In the genomic region with DNA sequence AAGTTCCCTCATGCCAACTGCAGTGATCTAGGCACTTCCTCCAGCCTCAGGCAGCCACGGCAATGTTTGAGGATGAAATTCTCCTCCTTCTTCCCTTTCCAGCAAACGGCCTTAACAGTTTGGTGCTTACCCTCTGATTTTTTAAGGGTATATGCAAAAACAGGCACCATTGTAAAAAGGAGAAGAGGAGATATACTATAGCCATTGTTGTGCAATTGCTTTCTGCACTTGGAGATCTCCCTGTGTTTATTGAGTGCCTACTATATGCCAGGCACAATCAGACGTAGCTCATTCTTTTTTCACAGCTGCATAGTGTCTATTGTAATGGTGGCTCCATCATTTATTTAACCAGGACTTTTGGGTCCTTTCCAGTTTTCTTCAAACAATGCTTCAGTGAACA, we compare ENCODE assay signal across 12 cellular contexts. TPM values are rescaled to one million over a fixed set of nuclear protein-coding genes. Genes with fewer than 3 reads are reported as not detected.
A peak's percentile ranks its signal among the peaks of the same experiment; 100 is the strongest.
DNase-seq lines count a peak whose midpoint lies in the region; ATAC-seq and TF ChIP-seq lines count a peak whose summit lies in the region.
"Had no signal": no experiment of that assay in that cellular context is flagged by ENCODE, and none has a peak within 500 bp of the region (broad histone marks: within the 10 kb centered on the region; RNA-seq: fewer than 3 reads in every experiment).

No MANE protein-coding gene starts in this region.

- POLR2A ChIA-PET in HEK293 (lab: Yijun Ruan, JAX): no interaction called here

- CTCF ChIA-PET in HEK293 (lab: Yijun Ruan, JAX): interaction anchor here (0.6 to 3.1 kb wide), 4 partner anchors 19 to 553 kb away, joined by 3 to 15 read pairs (median 8); no protein-coding TSS in a partner anchor

- H3K9ac ChIP-seq in stomach smooth muscle (ENCODE audit: low read length in 2 of 2): peak overlapping the region in 1 of 2 donors; percentile 6
- H3K9ac ChIP-seq in colonic mucosa (ENCODE audit: low read depth in 2 of 2, low read length in 2 of 2): no peak overlapping the region

- no peak for TF ChIP-seq CTCF in HEK293 (tag by site-specific recombination; IDR thresholded peaks at IDR 0.05)
- no peak for TF ChIP-seq CTCF in ovary (IDR thresholded peaks at IDR 0.05)
- TF ChIP-seq CTCF in colonic mucosa (IDR thresholded peaks at IDR 0.05): no peak

- H3K9me3 ChIP-seq in HEK293 (ENCODE audit: control insufficient read depth, insufficient read depth, low read depth, low read length): no peaks in the 10 kb centered on the region
- H3K9me3 ChIP-seq in right cardiac atrium (ENCODE audit: control insufficient read depth, low read length): no peaks in the 10 kb centered on the region
- no peaks in the 10 kb centered on the region for H3K9me3 ChIP-seq in stomach smooth muscle (ENCODE audit: control insufficient read depth in 2 of 2, low read length in 2 of 2)
- H3K9me3 ChIP-seq in ovary: no peaks in the 10 kb centered on the region
- no peaks in the 10 kb centered on the region for H3K9me3 ChIP-seq in colonic mucosa

- TF ChIP-seq EP300 in ovary (IDR thresholded peaks at IDR 0.05): no peak

- ATAC-seq in right cardiac atrium: no peak
- ATAC-seq in HG03565 (IDR thresholded peaks at IDR 0.05; ENCODE audit: unreplicated experiment): no peak

- no peak for TF ChIP-seq POLR2A in ovary (IDR thresholded peaks at IDR 0.05)

- WGBS in right cardiac atrium: 31% methylated on average over 3 of the region's 3 CpGs
- WGBS in ovary, 3 donors: 49 to 51% (median 50%) methylated on average over 3 of the region's 3 CpGs

- no peaks in the 10 kb centered on the region for H3K27me3 ChIP-seq in right cardiac atrium (ENCODE audit: control insufficient read depth, insufficient read depth)
- H3K27me3 ChIP-seq in stomach smooth muscle (ENCODE audit: control insufficient read depth in 1 of 2, insufficient read depth in 2 of 2, low read length in 2 of 2): no peaks in the 10 kb centered on the region
- no peaks in the 10 kb centered on the region for H3K27me3 ChIP-seq in ovary
- no peaks in the 10 kb centered on the region for H3K27me3 ChIP-seq in colonic mucosa

- no peak overlapping the region for H3K4me3 ChIP-seq in HEK293 (ENCODE audit: low read depth, low read length)
- no peak overlapping the region for H3K4me3 ChIP-seq in right cardiac atrium (ENCODE audit: low read length)
- no peak overlapping the region for H3K4me3 ChIP-seq in stomach smooth muscle (ENCODE audit: low read length in 2 of 2)
- H3K4me3 ChIP-seq in ovary: no peak overlapping the region
- H3K4me3 ChIP-seq in colonic mucosa: no peak overlapping the region
- H3K4me3 ChIP-seq: SK-N-MC had no signal

- H3K36me3 ChIP-seq in HEK293 (ENCODE audit: control insufficient read depth in 2 of 2, insufficient read depth in 1 of 2, low read length in 2 of 2) (peaks cover 0 to under 1% of the 10 kb centered on the region in 2 experiments; a peak in 1 of 3 replicates), stomach smooth muscle (ENCODE audit: control insufficient read depth in 2 of 2, insufficient read depth in 2 of 2, low read length in 2 of 2) (peaks cover 6 to 12% of the 10 kb centered on the region in 2 donors), ovary (no peaks in the 10 kb centered on the region), colonic mucosa (no peaks in the 10 kb centered on the region)

- DNase-seq in NOMO-1 treated with dmso at 0.1 percent for 144 hours (lab: John Stamatoyannopoulos, UW; ENCODE audit: unreplicated experiment) (peak; percentile 64), right cardiac atrium (peak in 1 of 3 donors; percentile 16), ovary (no peak), NCI-H524 (lab: John Stamatoyannopoulos, UW) (no peak), colonic mucosa (no peak)
- DNase-seq: activated naive CD4-positive, alpha-beta T cell treated with anti-CD3 and anti-CD28 coated beads, Interleukin-2, amount 50 U/mL, for 16 hours; cerebellar nuclear complex had no signal

- intact Hi-C loops in right cardiac atrium (cut with DNase I) (no loop called here), ovary (cut with DNase I) (no loop called here), colonic mucosa (cut with DNase I) (no loop called here)

- H3K27ac ChIP-seq in HEK293 (ENCODE audit: extremely low read depth, low read depth, low read length) (no peak overlapping the region), right cardiac atrium (ENCODE audit: low read length) (peak overlapping the region; percentile 34), stomach smooth muscle (ENCODE audit: low read length) (peak overlapping the region; percentile 97), ovary (peak overlapping the region in 1 of 2 donors; percentile 85), colonic mucosa (no peak overlapping the region)
- H3K27ac ChIP-seq: C4-2B, SK-N-MC had no signal

- H3K4me1 ChIP-seq in HEK293 (ENCODE audit: control insufficient read depth, insufficient read depth, low read length) (0 out of 2 replicates have a peak, but pooled peaks cover 2% of the 10 kb centered on the region), right cardiac atrium (ENCODE audit: control insufficient read depth, insufficient read depth, low read length) (peaks cover 41% of the 10 kb centered on the region), stomach smooth muscle (ENCODE audit: control insufficient read depth, insufficient read depth, low read length) (peaks cover 90% of the 10 kb centered on the region), ovary (ENCODE audit: insufficient read depth) (peaks cover 38% of the 10 kb centered on the region), colonic mucosa (peaks cover 6% of the 10 kb centered on the region)

TF ChIP-seq in HEK293, 187 proteins besides CTCF, POLR2A, EP300 and RAD21:
- TF ChIP-seq ZNF664 (tag by site-specific recombination; IDR thresholded peaks at IDR 0.05) (peak; percentile 81), ZBTB7A (tag by site-specific recombination; IDR thresholded peaks at IDR 0.05; ENCODE audit: low read depth) (no peak)

RNA-seq across cellular contexts. Expression of a gene that starts 29.5 kb away (rescaled TPM):
- 1,000 to 10,000 TPM in 3 of 4 donors, 100 to 1,000 TPM in 1; 949 to 1,838 (median 1,489) TPM for total RNA-seq in right cardiac atrium
- 1,813 TPM for polyA plus RNA-seq in right cardiac atrium
- total RNA-seq in ovary: 100 to 1,000 TPM; 188 to 706 (median 295) TPM
- 100 to 1,000 TPM; 370 to 406 TPM for polyA plus RNA-seq in ovary
- 100 to 1,000 TPM; 413 to 553 TPM for total RNA-seq in colonic mucosa

Comparison
In these comparisons a context has a peak if more than half of its experiments do, and no peak if none do; other contexts are left out.
1. H3K27ac ChIP-seq: peak in right cardiac atrium (single experiment) and stomach smooth muscle (single experiment); none in HEK293 (single experiment) and colonic mucosa (single experiment).